Comparison of ENCODE assay signal across 9 cellular contexts in genomic region chr3:152205097-152205593, GRCh38.
DNase-seq lines count a peak whose midpoint lies in the region; ATAC-seq and TF ChIP-seq lines count a peak whose summit lies in the region.
"Had no signal": no experiment of that assay in that cellular context is flagged by ENCODE, and none has a peak within 500 bp of the region (broad histone marks: within the 10 kb centered on the region; RNA-seq: fewer than 3 reads in every experiment).

No MANE protein-coding gene starts in this region.

- no peak overlapping the region for H2BK120ac ChIP-seq in H9 (ENCODE audit: low read depth, low read length, poor library complexity, severe bottlenecking)

- peaks cover 5 to 18% of the 10 kb centered on the region in 2 experiments for H3K4me1 Mint-ChIP-seq in H9

- whole genome bisulfite sequencing in H9 (ENCODE audit: extremely low coverage, insufficient read length, low lambda C conversion rate) = no CpG with 5 or more reads among the region's 3 CpGs

- H3K27me3 ChIP-seq in H9 (ENCODE audit: insufficient read depth, low read length) (no peaks in the 10 kb centered on the region), Peyer's patch (no peaks in the 10 kb centered on the region), lower lobe of right lung (ENCODE audit: low read depth) (no peaks in the 10 kb centered on the region), breast epithelium (no peaks in the 10 kb centered on the region)

- no peaks in the 10 kb centered on the region for H3K79me1 ChIP-seq in H9 (ENCODE audit: insufficient read depth, low read depth, low read length, poor library complexity, severe bottlenecking)

- H3K14ac ChIP-seq in H9 (ENCODE audit: insufficient read depth, low read length) = no peak overlapping the region

- H3K36me3 Mint-ChIP-seq in H9 (ENCODE audit: insufficient read depth in 1 of 3, low read depth in 3 of 3) = no peaks in the 10 kb centered on the region

- no peak overlapping the region; a peak in 1 of 5 replicates for H3K4me3 Mint-ChIP-seq in H9

- H3K9ac ChIP-seq in H9 (ENCODE audit: extremely low read depth, insufficient read length, low read length) = no peak overlapping the region

- CTCF ChIA-PET in GM10248 (lab: Yijun Ruan, JAX) = interaction anchor here (1.1 to 3.7 kb wide), 4 partner anchors 12 to 39 kb away, joined by 4 to 11 read pairs (median 5); no protein-coding TSS in a partner anchor

- H3K79me2 ChIP-seq in H9 (ENCODE audit: insufficient read depth, low read length) = no peaks in the 10 kb centered on the region

- no peak overlapping the region for H2AK5ac ChIP-seq in H9 (ENCODE audit: insufficient read length, low read length)

- H2BK5ac ChIP-seq in H9 (ENCODE audit: insufficient read length, low read length) = no peak overlapping the region

- H2BK12ac ChIP-seq in H9 (ENCODE audit: insufficient read length, low read depth, low read length) = no peak overlapping the region

- no peak for TF ChIP-seq CTCF in GM10248 (IDR thresholded peaks at IDR 0.05; ENCODE audit: control extremely low read depth, extremely low read depth, low read depth, missing control alignments)
- TF ChIP-seq CTCF in H9 (conservative IDR thresholded peaks at IDR 0.05) = no peak
- TF ChIP-seq CTCF in Peyer's patch (IDR thresholded peaks at IDR 0.05) = no peak
- TF ChIP-seq CTCF in lower lobe of right lung (IDR thresholded peaks at IDR 0.05) = no peak
- no peak for TF ChIP-seq CTCF in breast epithelium (IDR thresholded peaks at IDR 0.05)

- no peak overlapping the region for H3K56ac ChIP-seq in H9 (ENCODE audit: insufficient read length, low read depth, low read length)

- no peaks in the 10 kb centered on the region for H3K9me3 Mint-ChIP-seq in H9

- TF ChIP-seq POLR2A in Peyer's patch (IDR thresholded peaks at IDR 0.05) (peak in 1 of 2 donors; percentile 31), breast epithelium (IDR thresholded peaks at IDR 0.05) (no peak)

- peak overlapping the region in 3 of 4 donors; percentile 18 to 29 (median 24) for H3K4me3 ChIP-seq in Peyer's patch
- H3K4me3 ChIP-seq in lower lobe of right lung = peak overlapping the region; percentile 41
- peak overlapping the region in 1 of 3 donors; percentile 10 for H3K4me3 ChIP-seq in breast epithelium

- H3T11ph ChIP-seq in H9 (ENCODE audit: low read length) = no peak overlapping the region

- H3K23ac ChIP-seq in H9 (ENCODE audit: insufficient read length, low read depth, low read length) = no peak overlapping the region

- no peaks in the 10 kb centered on the region for H4K20me1 ChIP-seq in H9 (ENCODE audit: control insufficient read depth, insufficient read depth, insufficient read length)

- intact Hi-C loops in lower lobe of right lung (cut with DNase I) = loop anchor here (10.0 kb wide), 1 partner anchor 60 kb away; the partner anchor contains the start of gene MBNL1
- intact Hi-C loops in breast epithelium (cut with DNase I; ENCODE audit: low total_unique reads) = no loop called here

- no peaks in the 10 kb centered on the region for H3K27me3 Mint-ChIP-seq in H9 (ENCODE audit: low read depth)

- H3K23me2 ChIP-seq in H9 (ENCODE audit: insufficient read length, low read depth, low read length, poor library complexity, severe bottlenecking) = no peaks in the 10 kb centered on the region

- no peak overlapping the region for H4K5ac ChIP-seq in H9 (ENCODE audit: insufficient read length, low read depth, low read length)

- no peak overlapping the region for H3K4me2 ChIP-seq in H9 (ENCODE audit: insufficient read depth, insufficient read length, low read length)

- H3K9me3 ChIP-seq in H9 (ENCODE audit: control insufficient read depth, low read depth, low read length) (no peaks in the 10 kb centered on the region), Peyer's patch (no peaks in the 10 kb centered on the region), lower lobe of right lung (no peaks in the 10 kb centered on the region), breast epithelium (no peaks in the 10 kb centered on the region)

- ATAC-seq in lower lobe of right lung = peak; percentile 74 to 84
- ATAC-seq: HCT116 had no signal

- no peak overlapping the region for H4K91ac ChIP-seq in H9 (ENCODE audit: insufficient read length, low read depth, low read length)

- H3K4me1 ChIP-seq in H9 (ENCODE audit: insufficient read depth, low read length) (no peaks in the 10 kb centered on the region), Peyer's patch (peaks cover 0 to 44% (median 4%) of the 10 kb centered on the region in 4 donors), lower lobe of right lung (peaks cover 34% of the 10 kb centered on the region), breast epithelium (no peaks in the 10 kb centered on the region)

- no peak overlapping the region for H3K18ac ChIP-seq in H9 (ENCODE audit: insufficient read length, low read depth, low read length)

- no peak overlapping the region for H2AFZ ChIP-seq in H9 (ENCODE audit: low read length)

- no peak overlapping the region for H2BK20ac ChIP-seq in H9 (ENCODE audit: low read depth, low read length, poor library complexity, severe bottlenecking)

- no peak overlapping the region for H4K8ac ChIP-seq in H9 (replicated peaks; ENCODE audit: insufficient read length, low read depth, low read length)

- no peak overlapping the region for H3K4ac ChIP-seq in H9 (ENCODE audit: low read depth, low read length)

- H3K27ac ChIP-seq in H9 (ENCODE audit: insufficient read length, low read depth, low read length) (no peak overlapping the region), Peyer's patch (peak overlapping the region; percentile 74 to 84 (median 79)), lower lobe of right lung (peak overlapping the region; percentile 74), breast epithelium (no peak overlapping the region)

- peak; percentile 31 for DNase-seq in GM10248 (ENCODE audit: extremely low spot score)
- no peak for DNase-seq in H9
- no peak for DNase-seq in Peyer's patch
- no peak for DNase-seq in lower lobe of right lung
- no peak for DNase-seq in stimulated activated CD8-positive, alpha-beta memory T cell treated with anti-CD3 and anti-CD28 coated beads, Interleukin-4, amount 100 ng/mL, for 48 hours
- DNase-seq in stimulated activated CD4-positive, alpha-beta T cell treated with anti-CD3 and anti-CD28 coated beads, Interleukin-4, amount 100 ng/mL, for 4 hours = no peak
- DNase-seq in breast epithelium (ENCODE audit: low spot score in 2 of 2) = no peak
- DNase-seq in hippocampal formation (lab: John Stamatoyannopoulos, UW) = no peak

- POLR2A ChIA-PET in GM10248 (lab: Yijun Ruan, JAX) = no interaction called here

- H3K27ac Mint-ChIP-seq in H9 = peak overlapping the region; percentile 15 to 95 (median 49); a peak in 3 of 7 replicates

- H2BK15ac ChIP-seq in H9 (ENCODE audit: low read depth, low read length) = no peak overlapping the region

- H3K36me3 ChIP-seq in Peyer's patch (no peaks in the 10 kb centered on the region), lower lobe of right lung (no peaks in the 10 kb centered on the region), breast epithelium (no peaks in the 10 kb centered on the region)

Comparison
In these comparisons a context has a peak if more than half of its experiments do, and no peak if none do; other contexts are left out.
1. H3K27ac ChIP-seq: peak in Peyer's patch (4 of 4) and lower lobe of right lung (single experiment); none in H9 (single experiment) and breast epithelium (0 of 2).